Comparison of ENCODE assay signal across 20 cellular contexts in genomic region chr1:10808441-10808840, GRCh38. TPM values are rescaled to one million over a fixed set of nuclear protein-coding genes. Genes with fewer than 3 reads are reported as not detected.
DNase-seq lines count a peak whose midpoint lies in the region; ATAC-seq, FAIRE-seq and TF ChIP-seq lines count a peak whose summit lies in the region.
"Had no signal": no experiment of that assay in that cellular context is flagged by ENCODE, and none has a peak within 500 bp of the region (broad histone marks: within the 10 kb centered on the region; RNA-seq: fewer than 3 reads in every experiment).

No MANE protein-coding gene starts in this region.

- TF ChIP-seq EP300 in HepG2 (IDR thresholded peaks at IDR 0.05; ENCODE audit: low read depth in 2 of 2, low read length in 2 of 2) (no peak), HepG2 (CRISPR knock-in tag; IDR thresholded peaks at IDR 0.05; ENCODE audit: borderline replicate concordance) (no peak), K562 (IDR thresholded peaks at IDR 0.05; ENCODE audit: low read length) (no peak)

- H3K9me3 ChIP-seq in HepG2 (ENCODE audit: low read length) = no peaks in the 10 kb centered on the region
- no peaks in the 10 kb centered on the region for H3K9me3 ChIP-seq in right lobe of liver
- H3K9me3 ChIP-seq in K562 (replicated peaks; ENCODE audit: control insufficient read depth, insufficient read depth, low read depth, low read length) = no peaks in the 10 kb centered on the region
- no peaks in the 10 kb centered on the region for H3K9me3 ChIP-seq in osteoblast (ENCODE audit: low read depth, low read length)
- no peaks in the 10 kb centered on the region for H3K9me3 ChIP-seq in MG63
- H3K9me3 ChIP-seq: BE2C; BLaER1 treated with 17β-estradiol and CSF1 and Interleukin-3, amounts not matched to agents 10 nM and 100 nM; HAP-1 had no signal

- in situ Hi-C loops in HepG2 (cut with HindIII; ENCODE audit: extremely low pct_ligation_motif_present, low pct_unique_long_range_greater_than_20kb) (no loop called here), K562 (cut with MboI) (no loop called here)

- no peak for DNase-seq in HepG2 (ENCODE audit: low spot score)
- DNase-seq in right lobe of liver = no peak
- no peak for DNase-seq in K562 (ENCODE audit: extremely low read depth in 1 of 4, low spot score in 3 of 4)
- DNase-seq in osteoblast (ENCODE audit: insufficient read length, low spot score, missing footprints) = peak; percentile 77
- DNase-seq in MG63 = no peak
- DNase-seq: AML-193; BE2C; CD4-positive, alpha-beta T cell; CD8-positive, alpha-beta memory T cell; DMS 273 treated with DMSO at 0.1 percent for 48 hours; DMS79; EL; GDM1 had no signal

- no TSS peak for BruUV-seq in HepG2 (replicated peaks; lab: Mats Ljungman, UMichigan)
- BruUV-seq in K562 (replicated peaks; lab: Mats Ljungman, UMichigan) = no TSS peak

- TF ChIP-seq CTCF in HepG2 (CRISPR knock-in tag; IDR thresholded peaks at IDR 0.05) (no peak), right lobe of liver (IDR thresholded peaks at IDR 0.05) (no peak), K562 (IDR thresholded peaks at IDR 0.05 in 2 of 3, conservative IDR thresholded peaks at IDR 0.05 in 1 of 3; ENCODE audit: insufficient read depth in 2 of 3, low read depth in 1 of 3, low read length in 3 of 3) (no peak), osteoblast (IDR thresholded peaks at IDR 0.05; ENCODE audit: extremely low read depth, low read depth, low read length) (no peak)

- H3K4me2 ChIP-seq in HepG2 (ENCODE audit: low read depth, low read length) = no peak overlapping the region
- H3K4me2 ChIP-seq in K562 (ENCODE audit: insufficient read depth, low read length) = no peak overlapping the region
- no peak overlapping the region for H3K4me2 ChIP-seq in osteoblast (ENCODE audit: insufficient read depth, low read length)
- H3K4me2 ChIP-seq: BLaER1 treated with 17β-estradiol and CSF1 and Interleukin-3, amounts not matched to agents 10 nM and 100 nM; GM23338 had no signal

- H3K79me2 ChIP-seq in HepG2 (ENCODE audit: insufficient read depth, low read length) = no peaks in the 10 kb centered on the region
- no peaks in the 10 kb centered on the region for H3K79me2 ChIP-seq in K562 (ENCODE audit: control insufficient read depth, insufficient read depth, low read length)
- no peaks in the 10 kb centered on the region for H3K79me2 ChIP-seq in osteoblast (ENCODE audit: insufficient read depth, low read length)

- H2AFZ ChIP-seq in HepG2 (ENCODE audit: low read length) (no peak overlapping the region), K562 (ENCODE audit: low read depth, low read length) (no peak overlapping the region), osteoblast (ENCODE audit: low read length) (no peak overlapping the region)
- H2AFZ ChIP-seq: GM23338 had no signal

- no peak overlapping the region for H3K27ac ChIP-seq in HepG2 (ENCODE audit: extremely low read length, insufficient read depth, low read length)
- no peak overlapping the region for H3K27ac ChIP-seq in right lobe of liver
- H3K27ac ChIP-seq in K562 (ENCODE audit: extremely low read depth, low read depth, low read length) = no peak overlapping the region
- H3K27ac ChIP-seq in osteoblast (ENCODE audit: low read depth, low read length) = no peak overlapping the region
- H3K27ac ChIP-seq: BLaER1 treated with 17β-estradiol and CSF1 and Interleukin-3, amounts not matched to agents 10 nM and 100 nM had no signal

- TF ChIP-seq POLR2A in HepG2 (IDR thresholded peaks at IDR 0.05; ENCODE audit: insufficient read depth in 1 of 2, low read depth in 2 of 2, low read length in 2 of 2) (no peak), right lobe of liver (IDR thresholded peaks at IDR 0.05) (no peak), K562 (conservative IDR thresholded peaks at IDR 0.05) (no peak)

- CTCF ChIA-PET in HepG2 (lab: Yijun Ruan, JAX; ENCODE audit: low intra/inter-chr PET ratio, low total read pairs) (no interaction called here), K562 (lab: Yijun Ruan, JAX; ENCODE audit: low intra/inter-chr PET ratio) (no interaction called here)

- WGBS in HepG2 (ENCODE audit: low lambda C conversion rate) = 37% methylated on average over 7 of the region's 7 CpGs
- 49% methylated on average over 6 of the region's 7 CpGs for WGBS in right lobe of liver (ENCODE audit: insufficient coverage, low coverage, low lambda C conversion rate, missing lambda C conversion rate)
- WGBS in K562 (ENCODE audit: insufficient coverage, low coverage, missing lambda C conversion rate) = 0% methylated on average over 7 of the region's 7 CpGs

- H3K9ac ChIP-seq in HepG2 (ENCODE audit: insufficient read depth, low read depth, low read length) (no peak overlapping the region), K562 (ENCODE audit: insufficient read depth in 1 of 2, low read depth in 2 of 2, low read length in 2 of 2) (no peak overlapping the region)
- H3K9ac ChIP-seq: BLaER1 treated with 17β-estradiol and CSF1 and Interleukin-3, amounts not matched to agents 10 nM and 100 nM had no signal

- no peaks in the 10 kb centered on the region for H3K36me3 ChIP-seq in HepG2 (replicated peaks in 1 of 2; ENCODE audit: control insufficient read depth in 1 of 2, insufficient read depth in 2 of 2, low read length in 2 of 2)
- no peaks in the 10 kb centered on the region for H3K36me3 ChIP-seq in right lobe of liver
- H3K36me3 ChIP-seq in K562 (ENCODE audit: control insufficient read depth, insufficient read depth, low read length) = no peaks in the 10 kb centered on the region
- H3K36me3 ChIP-seq in osteoblast (ENCODE audit: insufficient read depth, low read length) = no peaks in the 10 kb centered on the region
- no peaks in the 10 kb centered on the region for H3K36me3 ChIP-seq in MG63
- H3K36me3 ChIP-seq: BE2C; BLaER1 treated with 17β-estradiol and CSF1 and Interleukin-3, amounts not matched to agents 10 nM and 100 nM; HAP-1 had no signal

- ATAC-seq in HepG2 (no peak), right lobe of liver (no peak), K562 (no peak), GM18517 (IDR thresholded peaks at IDR 0.05; ENCODE audit: unreplicated experiment) (no peak)
- ATAC-seq: GM12878, GM23338 had no signal

- intact Hi-C loops in HepG2 (cut with micrococcal nuclease; ENCODE audit: unreplicated experiment) (no loop called here), right lobe of liver (cut with DNase I) (no loop called here), K562 (cut with micrococcal nuclease) (no loop called here)

- peaks cover 13 to 31% of the 10 kb centered on the region in 2 experiments for H3K27me3 ChIP-seq in HepG2 (ENCODE audit: control insufficient read depth in 1 of 2, insufficient read depth in 2 of 2, low read length in 2 of 2)
- H3K27me3 ChIP-seq in right lobe of liver = no peaks in the 10 kb centered on the region
- peaks cover 58 to 92% of the 10 kb centered on the region in 2 experiments for H3K27me3 ChIP-seq in K562 (ENCODE audit: control insufficient read depth in 2 of 2, insufficient read depth in 2 of 2, low read length in 2 of 2)
- peaks cover 80% of the 10 kb centered on the region for H3K27me3 ChIP-seq in osteoblast (ENCODE audit: insufficient read depth, low read length)
- H3K27me3 ChIP-seq in MG63 = peaks cover 5% of the 10 kb centered on the region
- H3K27me3 ChIP-seq: BE2C had no signal

- TF ChIP-seq RAD21 in HepG2 (CRISPR knock-in tag; IDR thresholded peaks at IDR 0.05) (no peak), K562 (CRISPR knock-in tag; conservative IDR thresholded peaks at IDR 0.05 in 1 of 2, IDR thresholded peaks at IDR 0.05 in 1 of 2) (no peak)

- H3K9me1 ChIP-seq in K562 (ENCODE audit: control insufficient read depth, insufficient read depth, low read length) = no peaks in the 10 kb centered on the region

- FAIRE-seq in HepG2 (lab: Jason Lieb, UNC) = no peak
- FAIRE-seq in K562 (lab: Jason Lieb, UNC) = no peak
- FAIRE-seq: D721Med, GM12878, H54 had no signal

- H3K4me3 ChIP-seq in HepG2 (replicated peaks in 1 of 3; ENCODE audit: insufficient read depth in 1 of 3, low read depth in 2 of 3, low read length in 3 of 3) = no peak overlapping the region
- no peak overlapping the region for H3K4me3 ChIP-seq in right lobe of liver
- H3K4me3 ChIP-seq in K562 = no peak overlapping the region
- no peak overlapping the region for H3K4me3 ChIP-seq in osteoblast (ENCODE audit: insufficient read depth, low read length)
- H3K4me3 ChIP-seq in MG63 = no peak overlapping the region
- H3K4me3 ChIP-seq: BLaER1 treated with 17β-estradiol and CSF1 and Interleukin-3, amounts not matched to agents 10 nM and 100 nM; GM12878; GM23338; HAP-1 had no signal

- POLR2A ChIA-PET in HepG2 (lab: Yijun Ruan, JAX) (no interaction called here), K562 (lab: Yijun Ruan, JAX) (interaction anchor here (0.6 kb wide), 1 partner anchor 11 kb away, joined by 5 read pairs; no protein-coding TSS in a partner anchor)

- H3K4me1 ChIP-seq in HepG2 (ENCODE audit: insufficient read depth, low read length) = no peaks in the 10 kb centered on the region
- no peaks in the 10 kb centered on the region for H3K4me1 ChIP-seq in right lobe of liver
- H3K4me1 ChIP-seq in K562 (replicated peaks in 1 of 2; ENCODE audit: control insufficient read depth in 2 of 2, insufficient read depth in 2 of 2, low read length in 2 of 2) = peaks cover 0 to 7% of the 10 kb centered on the region in 2 experiments; a peak in 1 of 5 replicates
- H3K4me1 ChIP-seq in osteoblast (ENCODE audit: insufficient read depth, low read length) = no peaks in the 10 kb centered on the region
- H3K4me1 ChIP-seq: BE2C, HAP-1 had no signal

- H4K20me1 ChIP-seq in HepG2 (ENCODE audit: insufficient read depth, low read length) (no peaks in the 10 kb centered on the region), K562 (replicated peaks; ENCODE audit: control insufficient read depth, insufficient read depth, low read length) (no peaks in the 10 kb centered on the region; the same call in 1 of the 2 replicates), osteoblast (ENCODE audit: insufficient read depth, low read length) (no peaks in the 10 kb centered on the region)

RNA-seq across cellular contexts. Expression of gene CASZ1, which starts 12.0 kb away (rescaled TPM):
- 2.3 and 3.7 TPM in 2 replicates for total RNA-seq in HepG2 (2016; rRNA removed; fragmentation: Illumina TruSeq; extraction: Trizol)
- total RNA-seq in HepG2 (2016; cell fraction: cytosol; rRNA removed; fragmentation: Illumina TruSeq; extraction: Trizol; ENCODE audit: low read depth) = 1.5 and 1.9 TPM in 2 replicates
- 2.8 and 3.2 TPM in 2 replicates for total RNA-seq in HepG2 (2016; cell fraction: insoluble cytoplasmic fraction; rRNA removed; fragmentation: Illumina TruSeq; extraction: Trizol)
- 3.6 and 4.4 TPM in 2 replicates for total RNA-seq in HepG2 (2016; cell fraction: membrane; rRNA removed; fragmentation: Illumina TruSeq; extraction: Trizol)
- total RNA-seq in HepG2 (2016; cell fraction: nucleus; rRNA removed; fragmentation: Illumina TruSeq; extraction: Trizol) = 3.2 TPM in 2 replicates
- 1.9 and 2.2 TPM in 2 replicates for polyA plus RNA-seq in HepG2 (2011; rRNA removed)
- 2.0 and 2.2 TPM in 2 replicates for polyA plus RNA-seq in HepG2 (2011; cell fraction: cytosol; rRNA removed)
- polyA plus RNA-seq in HepG2 (2011; cell fraction: nucleus; rRNA removed) = 5.8 and 8.1 TPM in 2 replicates
- 1.0 and 1.4 TPM in 2 replicates for polyA plus RNA-seq in HepG2 (2012)
- 1.6 and 2.1 TPM in 2 replicates for polyA plus RNA-seq in HepG2 (2016; cell fraction: cytosol; fragmentation: Illumina TruSeq; extraction: Trizol; ENCODE audit: low read depth)
- 3.0 and 3.9 TPM in 2 replicates for polyA plus RNA-seq in HepG2 (2016; cell fraction: insoluble cytoplasmic fraction; fragmentation: Illumina TruSeq; extraction: Trizol; ENCODE audit: low read depth)
- polyA plus RNA-seq in HepG2 (2016; cell fraction: membrane; fragmentation: Illumina TruSeq; extraction: Trizol; ENCODE audit: low read depth) = 3.7 and 5.0 TPM in 2 replicates
- polyA plus RNA-seq in HepG2 (2016; cell fraction: nucleus; fragmentation: Illumina TruSeq; extraction: Trizol; ENCODE audit: insufficient read depth, low read depth) = 4.0 and 4.7 TPM in 2 replicates
- polyA minus RNA-seq in HepG2 (2011; rRNA and poly(A)+ RNA removed; ENCODE audit: low replicate concordance) = 2.5 and 2.9 TPM in 2 replicates
- polyA minus RNA-seq in HepG2 (2011; cell fraction: cytosol; rRNA and poly(A)+ RNA removed) = 1.7 and 2.1 TPM in 2 replicates
- polyA minus RNA-seq in HepG2 (2011; cell fraction: nucleus; rRNA and poly(A)+ RNA removed) = 2.7 and 3.0 TPM in 2 replicates
- 10 to 100 TPM in 1 of 6 experiments, 1 to 10 TPM in 5; 3.1 to 10.1 (median 5.3) TPM for total RNA-seq in right lobe of liver
- 1.3 and 4.2 TPM in 2 replicates for total RNA-seq in K562 (2011; cell fraction: chromatin; rRNA removed; ENCODE audit: low replicate concordance)
- 2.4 and 2.7 TPM in 2 replicates for total RNA-seq in K562 (2011; cell fraction: nucleolus; rRNA removed)
- total RNA-seq in K562 (2011; cell fraction: nucleoplasm; rRNA removed) = 2.3 and 3.1 TPM in 2 replicates
- total RNA-seq in K562 (2014; rRNA removed) = 1.1 and 2.2 TPM in 2 replicates
- 0.19 and 0.22 TPM in 2 replicates for total RNA-seq in K562 (2014; rRNA removed; fragmentation: Illumina TruSeq; extraction: Trizol)
- 0.64 and 0.87 TPM in 2 replicates for total RNA-seq in K562 (2015; rRNA removed; fragmentation: Illumina TruSeq; extraction: Trizol)
- total RNA-seq in K562 (2021) = 2.4 and 2.8 TPM in 2 replicates
- polyA plus RNA-seq in K562 (2011; rRNA removed) = 0.52 and 1.5 TPM in 2 replicates
- 1.1 and 1.2 TPM in 2 replicates for polyA plus RNA-seq in K562 (2011; cell fraction: cytosol; rRNA removed)
- 2.4 and 3.4 TPM in 2 replicates for polyA plus RNA-seq in K562 (2011; cell fraction: nucleus; rRNA removed)
- 0.77 and 2.0 TPM in 2 replicates for polyA plus RNA-seq in K562 (2012)
- polyA plus RNA-seq in K562 (2014; fragmentation: Illumina TruSeq; extraction: Trizol) = 0.65 and 1.00 TPM in 2 replicates
- under 1 TPM in 1 of 2 experiments, not detected in 1; 0.01 TPM for polyA plus RNA-seq in K562 (2014; fragmentation: Nextera tagmentation; extraction: Ambion mirVana)
- 3.1 and 4.0 TPM in 2 replicates for polyA plus RNA-seq in K562 (2014; rRNA removed)
- polyA minus RNA-seq in K562 (2011; rRNA and poly(A)+ RNA removed) = 0.53 and 0.69 TPM in 2 replicates
- 0.38 and 1.0 TPM in 2 replicates for polyA minus RNA-seq in K562 (2011; cell fraction: cytosol; rRNA and poly(A)+ RNA removed)
- polyA minus RNA-seq in K562 (2011; cell fraction: nucleus; rRNA and poly(A)+ RNA removed) = 1.9 and 2.1 TPM in 2 replicates
- 0.36 and 0.59 TPM in 2 replicates for total RNA-seq in osteoblast
- total RNA-seq in MG63 (2014; rRNA removed; shearing (Covaris generic); ENCODE audit: low replicate concordance) = 1.1 and 1.2 TPM in 2 replicates

Comparison
In these comparisons a context has a peak if more than half of its experiments do, and no peak if none do; other contexts are left out.
1. Of the 241 proteins assayed by ChIP-seq in both HepG2 and K562: peak only in HepG2: none; only in K562: ZFP36; in both: none; in neither: 240.